ENCODE assay signal across 22 cellular contexts in the genomic region with DNA sequence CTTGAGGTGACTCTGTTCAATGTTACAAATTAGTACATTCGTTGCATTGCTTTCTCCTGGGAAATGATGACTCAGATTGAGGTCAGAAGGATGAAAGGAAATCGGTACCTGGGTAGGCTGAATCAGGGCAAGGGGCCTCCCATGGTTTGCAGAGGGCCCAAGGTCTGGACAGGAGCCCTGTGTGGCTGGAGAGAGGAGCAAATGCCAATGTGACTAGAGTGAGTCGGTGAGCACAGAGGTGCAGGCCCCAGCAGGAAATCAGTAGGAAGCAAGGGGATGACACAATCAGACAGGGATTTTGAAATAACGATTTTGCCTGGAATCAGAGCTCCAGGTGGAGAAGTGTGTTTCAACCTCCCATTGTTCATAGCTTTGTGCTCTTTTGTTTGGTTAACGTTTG.
A peak's percentile ranks its signal among the peaks of the same experiment; 100 is the strongest.
DNase-seq lines count a peak whose midpoint lies in the region; ATAC-seq and TF ChIP-seq lines count a peak whose summit lies in the region.
"Had no signal": no experiment of that assay in that cellular context is flagged by ENCODE, and none has a peak within 500 bp of the region (broad histone marks: within the 10 kb centered on the region; RNA-seq: fewer than 3 reads in every experiment).

No MANE protein-coding gene starts in this region.

- H3K4me3 Mint-ChIP-seq in GM23338: no peak overlapping the region
- H3K4me3 Mint-ChIP-seq in activated CD8-positive, alpha-beta T cell treated with anti-CD3 and anti-CD28 coated beads for 36 hours: no peak overlapping the region
- H3K4me3 Mint-ChIP-seq: T-cell had no signal

- H3K79me2 ChIP-seq in GM23338 (replicated peaks; ENCODE audit: insufficient read depth): no peaks in the 10 kb centered on the region

- H3K4me1 ChIP-seq in GM23338 (ENCODE audit: insufficient read depth) (peaks cover 3% of the 10 kb centered on the region; the same call in 1 of the 2 replicates), foreskin keratinocyte (no peaks in the 10 kb centered on the region)
- H3K4me1 ChIP-seq: heart right ventricle, stomach, vagina had no signal

- H3K4me1 Mint-ChIP-seq in GM23338: no peaks in the 10 kb centered on the region; the same call in 2 of the 3 replicates
- peaks cover 9% of the 10 kb centered on the region for H3K4me1 Mint-ChIP-seq in activated CD8-positive, alpha-beta T cell treated with anti-CD3 and anti-CD28 coated beads for 36 hours (ENCODE audit: low read depth)

- H3K27me3 Mint-ChIP-seq in GM23338 (ENCODE audit: insufficient read depth, low read depth, poor library complexity): no peaks in the 10 kb centered on the region
- H3K27me3 Mint-ChIP-seq in activated CD8-positive, alpha-beta T cell treated with anti-CD3 and anti-CD28 coated beads for 36 hours: no peaks in the 10 kb centered on the region
- H3K27me3 Mint-ChIP-seq: T-cell had no signal

- H3K27me3 ChIP-seq in GM23338 (ENCODE audit: insufficient read depth) (no peaks in the 10 kb centered on the region), foreskin keratinocyte (no peaks in the 10 kb centered on the region)
- H3K27me3 ChIP-seq: heart right ventricle, stomach, vagina had no signal

- no peak overlapping the region for H3K27ac Mint-ChIP-seq in GM23338
- H3K27ac Mint-ChIP-seq in activated CD8-positive, alpha-beta T cell treated with anti-CD3 and anti-CD28 coated beads for 36 hours: no peak overlapping the region
- H3K27ac Mint-ChIP-seq: T-cell had no signal

- DNase-seq in Daoy (ENCODE audit: low read depth) (peak; percentile 1), GM23338 (ENCODE audit: low spot score) (no peak), RKO (ENCODE audit: low spot score) (peak; percentile 16), foreskin keratinocyte (peak; percentile 75 to 82), NOMO-1 treated with dmso at 0.1 percent for 144 hours (lab: John Stamatoyannopoulos, UW; ENCODE audit: unreplicated experiment) (no peak)
- no peak for DNase-seq in activated CD8-positive, alpha-beta T cell treated with anti-CD3 and anti-CD28 coated beads for 36 hours
- DNase-seq: amniotic stem cell, DMS79 treated with DMSO at 0.1 percent for 48 hours, GOT3, heart right ventricle, mucosa of descending colon, NCI-H1694 treated with DMSO at 0.1 percent for 48 hours, NCI-H524, occipital lobe, stomach, T-cell had no signal

- no peaks in the 10 kb centered on the region for H3K9me3 Mint-ChIP-seq in GM23338
- no peaks in the 10 kb centered on the region for H3K9me3 Mint-ChIP-seq in activated CD8-positive, alpha-beta T cell treated with anti-CD3 and anti-CD28 coated beads for 36 hours

- POLR2A ChIA-PET in activated CD8-positive, alpha-beta T cell treated with anti-CD3 and anti-CD28 coated beads for 36 hours (lab: Charles Lee): no interaction called here

- no peaks in the 10 kb centered on the region for H3K36me3 Mint-ChIP-seq in GM23338 (ENCODE audit: low read depth)
- H3K36me3 Mint-ChIP-seq in activated CD8-positive, alpha-beta T cell treated with anti-CD3 and anti-CD28 coated beads for 36 hours (ENCODE audit: low read depth): no peaks in the 10 kb centered on the region
- H3K36me3 Mint-ChIP-seq: T-cell had no signal

- no peaks in the 10 kb centered on the region for H4K20me1 ChIP-seq in GM23338 (replicated peaks; ENCODE audit: insufficient read depth)
- H4K20me1 ChIP-seq: BLaER1 treated with 17β-estradiol and CSF1 and Interleukin-3, amounts not matched to agents 10 nM and 100 nM had no signal

- H2AFZ ChIP-seq in GM23338: peak overlapping the region; percentile 54; the same call in 1 of the 2 replicates

- CTCF ChIA-PET in activated CD8-positive, alpha-beta T cell treated with anti-CD3 and anti-CD28 coated beads for 36 hours (lab: Charles Lee): no interaction called here

- H3K9me2 ChIP-seq in GM23338 (ENCODE audit: insufficient read depth): no peaks in the 10 kb centered on the region

- intact Hi-C loops in activated CD8-positive, alpha-beta T cell treated with anti-CD3 and anti-CD28 coated beads for 36 hours (cut with micrococcal nuclease): no loop called here

- H3F3A ChIP-seq in GM23338 (replicated peaks; ENCODE audit: low read depth): no peaks in the 10 kb centered on the region

- no peak overlapping the region for H3K4me3 ChIP-seq in GM23338
- H3K4me3 ChIP-seq: BLaER1 treated with 17β-estradiol and CSF1 and Interleukin-3, amounts not matched to agents 10 nM and 100 nM; coronary artery; heart right ventricle; mucosa of descending colon; skin epidermis; stomach; vagina had no signal

- TF ChIP-seq CTCF in GM23338 (conservative IDR thresholded peaks at IDR 0.05; ENCODE audit: low read depth in 2 of 2) (no peak), foreskin keratinocyte (conservative IDR thresholded peaks at IDR 0.05) (no peak)
- TF ChIP-seq CTCF in activated CD8-positive, alpha-beta T cell treated with anti-CD3 and anti-CD28 coated beads for 36 hours (IDR thresholded peaks at IDR 0.05): no peak

- no peaks in the 10 kb centered on the region for H3K36me3 ChIP-seq in GM23338 (ENCODE audit: insufficient read depth)
- H3K36me3 ChIP-seq: BLaER1 treated with 17β-estradiol and CSF1 and Interleukin-3, amounts not matched to agents 10 nM and 100 nM; heart right ventricle; stomach; vagina had no signal

- H3K4me2 ChIP-seq in GM23338: no peak overlapping the region

- H3K27ac ChIP-seq in GM23338 (ENCODE audit: low read depth) (no peak overlapping the region), foreskin keratinocyte (no peak overlapping the region)
- H3K27ac ChIP-seq: BLaER1 treated with 17β-estradiol and CSF1 and Interleukin-3, amounts not matched to agents 10 nM and 100 nM; coronary artery; heart right ventricle; skin epidermis; stomach; vagina had no signal

- ATAC-seq in GM23338: no peak
- ATAC-seq in foreskin keratinocyte: peak; percentile 66
- ATAC-seq in activated CD8-positive, alpha-beta T cell treated with anti-CD3 and anti-CD28 coated beads for 36 hours: no peak
- ATAC-seq in HG03025 (IDR thresholded peaks at IDR 0.05; ENCODE audit: low FRiP score, unreplicated experiment): no peak
- ATAC-seq: activated CD4-positive, CD25-positive, alpha-beta regulatory T cell treated with anti-CD3 and anti-CD28 coated beads, Interleukin-2, amount 50 U/mL, for 24 hours; heart right ventricle; mucosa of descending colon; T-cell had no signal

TF ChIP-seq in GM23338, 12 proteins besides CTCF, POLR2A, EP300 and RAD21 (continues in another document):
- TF ChIP-seq ZNF331 (CRISPR knock-in tag; IDR thresholded peaks at IDR 0.05; ENCODE audit: low read depth): no peak
- TF ChIP-seq EZH2 (IDR thresholded peaks at IDR 0.05; ENCODE audit: low read depth, unreplicated experiment): no peak
- TF ChIP-seq ZNF462 (CRISPR knock-in tag; IDR thresholded peaks at IDR 0.05): no peak
- TF ChIP-seq EZH2phosphoT487 (IDR thresholded peaks at IDR 0.05; ENCODE audit: unreplicated experiment): no peak

Comparison
In these comparisons a context has a peak if more than half of its experiments do, and no peak if none do; other contexts are left out.
1. DNase-seq: peak in Daoy (single experiment), RKO (single experiment) and foreskin keratinocyte (2 of 2); none in GM23338 (single experiment), activated CD8-positive, alpha-beta T cell treated with anti-CD3 and anti-CD28 coated beads for 36 hours (single experiment) and NOMO-1 treated with dmso at 0.1 percent for 144 hours (single experiment).